ENCODE assay signal across 8 cellular contexts in the genomic region with DNA sequence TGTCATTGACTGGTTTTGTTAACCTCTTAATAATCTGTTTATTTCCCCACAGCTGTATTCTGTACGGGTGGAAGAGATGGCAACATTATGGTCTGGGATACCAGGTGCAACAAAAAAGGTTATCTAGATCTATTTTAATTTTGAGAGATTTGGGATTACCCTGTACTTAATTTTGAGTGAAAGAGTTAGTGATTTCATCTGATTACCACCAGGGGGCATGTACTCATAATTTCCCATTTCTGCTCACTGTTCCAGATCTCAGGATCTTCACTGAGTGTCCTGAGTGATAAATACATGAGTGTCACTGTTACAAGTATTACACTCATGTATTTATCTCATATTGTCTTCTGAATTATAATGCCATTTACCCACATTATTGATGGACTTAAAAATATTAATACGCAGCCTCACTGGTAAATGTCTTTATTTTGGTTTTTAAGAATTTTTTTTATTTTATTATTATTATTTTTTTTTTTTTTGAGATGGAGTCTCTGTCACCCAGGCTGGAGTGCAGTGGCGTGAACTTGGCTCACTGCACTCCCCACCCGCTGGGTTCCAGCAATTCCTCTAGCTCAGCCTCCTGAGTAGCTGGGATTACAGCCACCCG. TPM values are rescaled to one million over a fixed set of nuclear protein-coding genes. Genes with fewer than 3 reads are reported as not detected.
DNase-seq lines count a peak whose midpoint lies in the region; ATAC-seq and TF ChIP-seq lines count a peak whose summit lies in the region.

No MANE protein-coding gene starts in this region.

- no peaks in the 10 kb centered on the region for H3K9me3 ChIP-seq in uterus

- H3K36me3 ChIP-seq in uterus: no peaks in the 10 kb centered on the region

- no peak overlapping the region for H3K4me3 Mint-ChIP-seq in MCF 10A (ENCODE audit: unreplicated experiment)

- no peak overlapping the region for H3K27ac Mint-ChIP-seq in MCF 10A (ENCODE audit: low read depth, unreplicated experiment)

- H3K27me3 ChIP-seq in uterus: no peaks in the 10 kb centered on the region

- TF ChIP-seq POLR2A in uterus (IDR thresholded peaks at IDR 0.05): no peak

- no peak overlapping the region for H3K4me3 ChIP-seq in uterus

- H3K4me1 Mint-ChIP-seq in MCF 10A (ENCODE audit: insufficient read depth, unreplicated experiment): peaks cover 12% of the 10 kb centered on the region

- H3K27me3 Mint-ChIP-seq in MCF 10A (ENCODE audit: insufficient read depth, unreplicated experiment): no peaks in the 10 kb centered on the region

- POLR2A ChIA-PET in MCF 10A (lab: Yijun Ruan, JAX): interaction anchor here (1.1 to 2.6 kb wide), 6 partner anchors 8 to 545 kb away, joined by 3 to 13 read pairs (median 6); partner anchors contain the start of genes ATF3, DTL and INTS7

- no peaks in the 10 kb centered on the region for H3K4me1 ChIP-seq in uterus

- peak; percentile 57 for TF ChIP-seq CTCF in GM13977 (IDR thresholded peaks at IDR 0.05; ENCODE audit: extremely low read depth, insufficient read depth, missing control alignments)
- TF ChIP-seq CTCF in MCF 10A (IDR thresholded peaks at IDR 0.05; ENCODE audit: unreplicated experiment): peak; percentile 84
- TF ChIP-seq CTCF in uterus (IDR thresholded peaks at IDR 0.05): peak; percentile 59 to 71 (median 68)

- intact Hi-C loops in MCF 10A (cut with micrococcal nuclease): loop anchor here (1.0 to 2.0 kb wide), 5 partner anchors 51 to 393 kb away; no protein-coding TSS in a partner anchor
- intact Hi-C loops in uterus (cut with DNase I; ENCODE audit: low total_unique reads): no loop called here
- intact Hi-C loops in sciatic nerve (cut with DNase I): no loop called here

- CTCF ChIA-PET in MCF 10A (lab: Yijun Ruan, JAX): interaction anchor here (0.6 to 6.2 kb wide), 88 partner anchors 9 to 1110 kb away, joined by 3 to 252 read pairs (median 4); partner anchors contain the start of genes DTL and INTS7

- BruUV-seq in MCF 10A (replicated peaks; lab: Mats Ljungman, UMichigan): no TSS peak

- peak; percentile 23 for DNase-seq in AG08396 (ENCODE audit: low spot score)
- DNase-seq in GM13977 (ENCODE audit: low spot score): no peak
- DNase-seq in NCI-H69 (lab: John Stamatoyannopoulos, UW): peak; percentile 72
- DNase-seq in MCF 10A (ENCODE audit: unreplicated experiment): peak; percentile 73
- peak; percentile 60 for DNase-seq in left kidney (ENCODE audit: low read depth, low spot score)
- no peak for DNase-seq in uterus
- no peak for DNase-seq in sciatic nerve (ENCODE audit: low spot score)
- DNase-seq in T1000 (lab: John Stamatoyannopoulos, UW): no peak

- H3K9me3 Mint-ChIP-seq in MCF 10A (ENCODE audit: unreplicated experiment): peaks cover 5% of the 10 kb centered on the region

- H3K27ac ChIP-seq in uterus: no peak overlapping the region

- in situ Hi-C loops in GM13977 (cut with MboI; ENCODE audit: low pct_unique_long_range_greater_than_20kb, low sequenced_read_pairs, unreplicated experiment): no loop called here

- peaks cover 29% of the 10 kb centered on the region for H3K36me3 Mint-ChIP-seq in MCF 10A (ENCODE audit: insufficient read depth, unreplicated experiment)

- ATAC-seq in sciatic nerve: no peak

RNA-seq across cellular contexts. Expression of gene DTL, which starts 27.4 kb away (rescaled TPM):
- total RNA-seq in MCF 10A (2022): 20.2 and 34.4 TPM in 2 replicates
- total RNA-seq in uterus: 10 to 100 TPM in 1 of 4 donors, under 1 TPM in 1, not detected in 2; 0.73 to 16.0 TPM
- 0.71 TPM for total RNA-seq in sciatic nerve

RNA-seq across cellular contexts. Expression of gene INTS7, which starts 27.6 kb away (rescaled TPM):
- total RNA-seq in MCF 10A (2022) (50.0 and 62.3 TPM in 2 replicates), uterus (10 to 100 TPM in 3 of 4 donors, 1 to 10 TPM in 1; 8.5 to 26.2 (median 11.4) TPM), sciatic nerve (10.4 TPM)

Comparison
In these comparisons a context has a peak if more than half of its experiments do, and no peak if none do; other contexts are left out.
1. DNase-seq: peak in AG08396 (single experiment), NCI-H69 (single experiment), MCF 10A (single experiment) and left kidney (single experiment); none in GM13977 (single experiment), uterus (0 of 2), sciatic nerve (single experiment) and T1000 (single experiment).
2. Peak in every context shown above with its lines, with median percentiles within 50 percentile points of each other: CTCF ChIP-seq.